Comparison of ENCODE assay signal across 3 cellular contexts in the genomic region with DNA sequence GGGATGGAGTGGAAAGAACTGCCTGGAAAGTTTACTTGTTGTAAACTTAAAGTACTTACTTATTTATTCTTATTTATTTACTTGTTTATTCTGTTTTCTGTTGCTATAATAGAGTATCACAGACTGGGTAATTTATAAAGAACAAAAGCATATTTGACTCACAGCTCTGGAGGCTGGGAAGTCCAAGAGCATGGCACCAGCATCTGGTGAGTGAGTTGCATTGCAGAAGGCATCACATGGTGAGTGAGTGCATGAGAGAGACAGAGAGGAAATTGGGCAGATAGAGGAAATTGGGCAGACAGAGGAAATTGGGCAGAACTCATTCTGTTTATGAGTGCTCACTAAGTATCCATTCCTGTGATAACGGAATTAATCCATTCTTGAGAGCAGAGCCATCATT.
TF ChIP-seq lines count a peak whose summit lies in the region.

No MANE protein-coding gene starts in this region.

TF ChIP-seq in HepG2, 621 proteins besides CTCF, POLR2A, EP300 and RAD21:
- TF ChIP-seq CHCHD3 (CRISPR knock-in tag; IDR thresholded peaks at IDR 0.05) (no peak), HCFC1 (IDR thresholded peaks at IDR 0.05; ENCODE audit: low read depth, low read length) (no peak), WIZ (CRISPR knock-in tag; IDR thresholded peaks at IDR 0.05) (no peak), ZNF431 (CRISPR knock-in tag; IDR thresholded peaks at IDR 0.05; ENCODE audit: borderline replicate concordance, low read depth) (no peak), GABPA (IDR thresholded peaks at IDR 0.05; ENCODE audit: low read depth, low read length) (no peak), GABPA (CRISPR knock-in tag; IDR thresholded peaks at IDR 0.05; ENCODE audit: low read depth) (no peak), ZNF564 (CRISPR knock-in tag; IDR thresholded peaks at IDR 0.05) (peak; percentile 97)

TF ChIP-seq in HEK293, 187 proteins besides CTCF, POLR2A, EP300 and RAD21:
- TF ChIP-seq ZNF391 (tag by site-specific recombination; IDR thresholded peaks at IDR 0.05; ENCODE audit: borderline replicate concordance, low read depth), result no peak
- TF ChIP-seq SETDB1 (IDR thresholded peaks at IDR 0.05; ENCODE audit: insufficient read length, low read length), result peak; percentile 24
- no peak for TF ChIP-seq ZNF202 (tag by site-specific recombination; IDR thresholded peaks at IDR 0.05; ENCODE audit: borderline replicate concordance)

TF ChIP-seq in K562, 482 proteins besides CTCF, POLR2A, EP300 and RAD21:
- 0 out of 2 replicates have a peak, but pooled peaks have one; percentile 43 for TF ChIP-seq CBX5 (IDR thresholded peaks at IDR 0.05; ENCODE audit: borderline replicate concordance, low read depth)
- TF ChIP-seq ZFP36 (IDR thresholded peaks at IDR 0.05; ENCODE audit: low read depth, low read length, partially characterized antibody), result no peak
- TF ChIP-seq CBX3 (IDR thresholded peaks at IDR 0.05; ENCODE audit: borderline replicate concordance in 1 of 2, low read length in 2 of 2), result 0 out of 3 replicates have a peak, but pooled peaks of 1 of the 2 experiments have one; percentile 21
TF ChIP-seq in K562: peak in this region for 2.
